In the genomic region with DNA sequence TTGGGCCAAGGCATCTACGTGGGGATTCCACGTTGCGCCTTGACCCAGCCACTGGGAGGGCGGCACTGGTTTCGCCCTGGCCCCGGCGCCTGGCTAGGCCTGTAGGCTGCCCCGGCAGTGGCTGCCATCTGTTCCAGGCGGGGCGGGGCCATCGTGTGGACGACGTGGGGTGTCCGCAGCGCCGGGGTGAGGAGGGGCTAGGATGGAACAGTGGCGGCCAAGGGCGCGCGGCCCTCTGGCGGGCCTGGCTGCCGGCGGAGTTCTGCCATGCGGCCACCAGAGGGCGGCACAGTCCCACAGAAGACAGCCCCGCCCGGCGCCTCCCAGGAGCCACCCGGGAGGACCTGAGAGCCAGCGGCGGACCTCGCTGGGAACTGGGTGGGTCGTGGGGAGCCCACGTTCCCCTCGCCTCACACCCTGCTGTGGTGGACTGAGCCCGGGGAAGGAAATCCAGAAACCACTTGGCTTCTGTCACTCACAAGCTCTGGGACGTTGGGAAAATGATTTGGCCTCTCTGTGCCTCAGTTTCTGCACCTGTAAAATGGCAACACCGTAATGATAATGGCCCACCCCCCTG, we compare ENCODE assay signal across 8 cellular contexts. TPM values are rescaled to one million over a fixed set of nuclear protein-coding genes. Genes with fewer than 3 reads are reported as not detected.
DNase-seq lines count a peak whose midpoint lies in the region; ATAC-seq, FAIRE-seq and TF ChIP-seq lines count a peak whose summit lies in the region.

No MANE protein-coding gene starts in this region.

- H3K9me2 ChIP-seq in neural cell (ENCODE audit: insufficient read depth, low read length): no peaks in the 10 kb centered on the region

- peaks cover 14% of the 10 kb centered on the region for H3K4me1 Mint-ChIP-seq in stimulated activated naive CD8-positive, alpha-beta T cell treated with anti-CD3 and anti-CD28 coated beads, Interleukin-15, amount 100 ng/mL, for 72 hours

- peaks cover 0 to 6% (median 2%) of the 10 kb centered on the region in 4 donors for H3K4me1 ChIP-seq in Peyer's patch

- no peaks in the 10 kb centered on the region for H3K9me3 Mint-ChIP-seq in stimulated activated naive CD8-positive, alpha-beta T cell treated with anti-CD3 and anti-CD28 coated beads, Interleukin-15, amount 100 ng/mL, for 72 hours

- no peaks in the 10 kb centered on the region for H3K79me2 ChIP-seq in neural cell (replicated peaks; ENCODE audit: insufficient read depth, low read length)

- H3F3A ChIP-seq in neural cell (ENCODE audit: insufficient read depth, low read length, poor library complexity, severe bottlenecking): no peaks in the 10 kb centered on the region

- no peak overlapping the region for H3K4me3 Mint-ChIP-seq in stimulated activated naive CD8-positive, alpha-beta T cell treated with anti-CD3 and anti-CD28 coated beads, Interleukin-15, amount 100 ng/mL, for 72 hours

- H3K9me3 ChIP-seq in Peyer's patch (no peaks in the 10 kb centered on the region), neural cell (ENCODE audit: low read length) (no peaks in the 10 kb centered on the region)

- peak overlapping the region; percentile 20 for H3K9ac ChIP-seq in neural cell (ENCODE audit: low read length)

- TF ChIP-seq CTCF in Peyer's patch (IDR thresholded peaks at IDR 0.05) (peak; percentile 82 to 96 (median 92)), neural cell (IDR thresholded peaks at IDR 0.05; ENCODE audit: poor library complexity, severe bottlenecking) (peak; percentile 98)

- FAIRE-seq in HTR-8/SVneo (lab: Jason Lieb, UNC): peak; percentile 78

- peak overlapping the region; percentile 21 for H2AFZ ChIP-seq in neural cell (ENCODE audit: low read depth, low read length)

- no peak overlapping the region for H3K4me3 ChIP-seq in Peyer's patch
- H3K4me3 ChIP-seq in neural cell (ENCODE audit: low read length): peak overlapping the region; percentile 39

- H3K27me3 ChIP-seq in Peyer's patch (no peaks in the 10 kb centered on the region), neural cell (ENCODE audit: insufficient read depth, low read depth, low read length) (no peaks in the 10 kb centered on the region)

- no peaks in the 10 kb centered on the region for H4K20me1 ChIP-seq in neural cell (ENCODE audit: insufficient read depth)

- DNase-seq in DMS114 treated with DMSO at 0.1 percent for 48 hours (lab: John Stamatoyannopoulos, UW; ENCODE audit: unreplicated experiment): peak; percentile 60
- peak; percentile 70 for DNase-seq in HTR-8/SVneo (ENCODE audit: insufficient read length, low spot score)
- DNase-seq in Peyer's patch: peak; percentile 73 to 88 (median 85)
- peak; percentile 83 to 88 for DNase-seq in activated T-cell treated with anti-CD3 and anti-CD28 coated beads, Interleukin-2, amount 50 U/mL, for 48 hours
- peak; percentile 35 for DNase-seq in fibroblast of peridontal ligament (ENCODE audit: extremely low read depth)
- peak; percentile 78 for DNase-seq in stimulated activated naive CD8-positive, alpha-beta T cell treated with anti-CD3 and anti-CD28 coated beads, Interleukin-15, amount 100 ng/mL, for 72 hours

- peak; percentile 100 for TF ChIP-seq RAD21 in neural cell (conservative IDR thresholded peaks at IDR 0.05)

- H3K27me3 Mint-ChIP-seq in stimulated activated naive CD8-positive, alpha-beta T cell treated with anti-CD3 and anti-CD28 coated beads, Interleukin-15, amount 100 ng/mL, for 72 hours: peaks cover 29% of the 10 kb centered on the region

- TF ChIP-seq POLR2A in Peyer's patch (IDR thresholded peaks at IDR 0.05): no peak

- no peaks in the 10 kb centered on the region for H3K36me3 ChIP-seq in Peyer's patch
- no peaks in the 10 kb centered on the region for H3K36me3 ChIP-seq in neural cell (ENCODE audit: insufficient read depth, low read length)

- ATAC-seq in stimulated activated naive CD8-positive, alpha-beta T cell treated with anti-CD3 and anti-CD28 coated beads, Interleukin-15, amount 100 ng/mL, for 72 hours: peak; percentile 96
- no peak for ATAC-seq in HG02884 (IDR thresholded peaks at IDR 0.05; ENCODE audit: unreplicated experiment)

- no peak for TF ChIP-seq EP300 in neural cell (conservative IDR thresholded peaks at IDR 0.05; ENCODE audit: poor library complexity, severe bottlenecking)

- no peak overlapping the region for H3K27ac Mint-ChIP-seq in stimulated activated naive CD8-positive, alpha-beta T cell treated with anti-CD3 and anti-CD28 coated beads, Interleukin-15, amount 100 ng/mL, for 72 hours

- H3K4me2 ChIP-seq in neural cell (ENCODE audit: low read length): no peak overlapping the region

- H3K27ac ChIP-seq in Peyer's patch: no peak overlapping the region
- no peak overlapping the region for H3K27ac ChIP-seq in neural cell (ENCODE audit: low read length)

TF ChIP-seq in neural cell, 6 proteins besides CTCF, POLR2A, EP300 and RAD21:
- no peak for TF ChIP-seq TAF1 (IDR thresholded peaks at IDR 0.05; ENCODE audit: low read depth)
- TF ChIP-seq POLR2AphosphoS5 (IDR thresholded peaks at IDR 0.05): no peak
- TF ChIP-seq REST (IDR thresholded peaks at IDR 0.05; ENCODE audit: borderline replicate concordance): no peak
- no peak for TF ChIP-seq MXI1 (conservative IDR thresholded peaks at IDR 0.05; ENCODE audit: poor library complexity, severe bottlenecking)
- TF ChIP-seq SMC3 (conservative IDR thresholded peaks at IDR 0.05; ENCODE audit: poor library complexity): peak; percentile 100
- no peak for TF ChIP-seq EZH2 (IDR thresholded peaks at IDR 0.05; ENCODE audit: borderline replicate concordance, insufficient read depth, low read length, poor library complexity, severe bottlenecking)

RNA-seq across cellular contexts. Expression of gene RAPGEF1, which starts 22.6 kb away (rescaled TPM):
- 100 to 1,000 TPM in 1 of 4 donors, 10 to 100 TPM in 3; 51.7 to 182 (median 70.7) TPM for total RNA-seq in Peyer's patch
- polyA plus RNA-seq in neural cell: 23.6 and 43.0 TPM in 2 replicates
- 55.8 and 60.7 TPM in 2 replicates for polyA minus RNA-seq in neural cell

Comparison
In these comparisons a context has a peak if more than half of its experiments do, and no peak if none do; other contexts are left out.
1. DNase-seq: peak in every context shown above with its lines; median percentile 86 in activated T-cell treated with anti-CD3 and anti-CD28 coated beads, Interleukin-2, amount 50 U/mL, for 48 hours; 85 in Peyer's patch; 78 in stimulated activated naive CD8-positive, alpha-beta T cell treated with anti-CD3 and anti-CD28 coated beads, Interleukin-15, amount 100 ng/mL, for 72 hours; 70 in HTR-8/SVneo; 60 in DMS114 treated with DMSO at 0.1 percent for 48 hours; 35 in fibroblast of peridontal ligament.